Comparison of ENCODE assay signal across 8 cellular contexts in the genomic region with DNA sequence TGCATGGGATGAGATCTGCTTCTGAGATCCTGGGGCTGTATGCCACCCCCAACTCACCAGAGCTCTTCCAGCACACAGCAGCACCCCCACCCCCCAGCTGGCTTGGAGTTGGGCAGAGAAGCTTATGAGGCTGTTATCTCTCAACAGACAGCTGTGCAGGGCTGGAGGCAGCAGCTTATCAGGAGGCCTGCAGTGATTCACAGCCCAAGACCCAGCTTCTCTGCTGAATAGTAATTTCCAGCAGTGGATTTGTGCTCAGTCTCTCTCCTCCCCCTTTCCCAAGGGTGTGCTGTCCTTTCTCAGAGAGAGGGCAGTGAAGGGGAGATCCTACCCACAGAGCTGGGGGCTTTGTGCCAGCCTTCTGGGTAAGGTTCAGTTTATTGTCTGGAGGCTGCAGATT. TPM values are rescaled to one million over a fixed set of nuclear protein-coding genes. Genes with fewer than 3 reads are reported as not detected.
DNase-seq lines count a peak whose midpoint lies in the region; ATAC-seq and TF ChIP-seq lines count a peak whose summit lies in the region.

No MANE protein-coding gene starts in this region.

- H3K36me3 ChIP-seq in right lobe of liver, result no peaks in the 10 kb centered on the region

- ATAC-seq in right lobe of liver (peak in 2 of 4 donors; percentile 2 to 3), GM18870 (IDR thresholded peaks at IDR 0.05; ENCODE audit: unreplicated experiment) (no peak), HG02938 (IDR thresholded peaks at IDR 0.05; ENCODE audit: unreplicated experiment) (no peak)

- DNase-seq in AG08396 (ENCODE audit: low spot score), result peak; percentile 48
- DNase-seq in KBM-7, result peak; percentile 60
- DNase-seq in astrocyte of the spinal cord (ENCODE audit: low read depth, low spot score), result peak; percentile 30
- DNase-seq in right lobe of liver, result no peak
- DNase-seq in occipital lobe (lab: John Stamatoyannopoulos, UW), result no peak
- no peak for DNase-seq in activated CD4-positive, alpha-beta T cell treated with anti-CD3 and anti-CD28 coated beads for 1 hour

- no peaks in the 10 kb centered on the region for H3K9me3 ChIP-seq in right lobe of liver

- H3K4me3 ChIP-seq in astrocyte of the spinal cord (ENCODE audit: low read depth, low read length), result no peak overlapping the region
- peak overlapping the region in 2 of 3 donors; percentile 12 to 64 for H3K4me3 ChIP-seq in right lobe of liver

- TF ChIP-seq POLR2A in right lobe of liver (IDR thresholded peaks at IDR 0.05), result no peak

- TF ChIP-seq CTCF in astrocyte of the spinal cord (IDR thresholded peaks at IDR 0.05; ENCODE audit: low read depth, low read length), result no peak
- TF ChIP-seq CTCF in right lobe of liver (IDR thresholded peaks at IDR 0.05), result no peak

- H3K4me1 ChIP-seq in right lobe of liver, result peaks cover 0 to 18% (median 0%) of the 10 kb centered on the region in 4 donors

- peaks cover 0 to 6% of the 10 kb centered on the region in 2 donors for H3K27me3 ChIP-seq in right lobe of liver

- intact Hi-C loops in right lobe of liver (cut with DNase I), result no loop called here

- in situ Hi-C loops in KBM-7 (cut with MboI; ENCODE audit: low pct_unique_long_range_greater_than_20kb, low sequenced_read_pairs), result loop anchor here (25.0 kb wide), 1 partner anchor 317 kb away; no protein-coding TSS in a partner anchor
- in situ Hi-C loops in astrocyte of the spinal cord (cut with HindIII; ENCODE audit: low sequenced_read_pairs), result no loop called here

- H3K27ac ChIP-seq in right lobe of liver, result no peak overlapping the region

RNA-seq across cellular contexts. Expression of a gene that starts 2.1 kb away (rescaled TPM):
- total RNA-seq in right lobe of liver (1 to 10 TPM; 1.5 to 8.5 (median 2.4) TPM), occipital lobe (6.4 TPM)

RNA-seq across cellular contexts. Expression of a gene that starts 16.6 kb away (rescaled TPM):
- total RNA-seq in right lobe of liver (100 to 1,000 TPM; 130 to 169 (median 141) TPM), occipital lobe (43.8 TPM)

RNA-seq across cellular contexts. Expression of a gene that starts 40.8 kb away (rescaled TPM):
- total RNA-seq in right lobe of liver (10 to 100 TPM in 3 of 6 experiments, 1 to 10 TPM in 2, under 1 TPM in 1; 0.53 to 15.7 (median 7.7) TPM), occipital lobe (51.3 TPM)

RNA-seq across cellular contexts. Expression of a gene that starts 47.9 kb away (rescaled TPM):
- total RNA-seq in right lobe of liver (10 to 100 TPM; 11.1 to 14.7 (median 13.3) TPM), occipital lobe (64.6 TPM)

Comparison
In these comparisons a context has a peak if more than half of its experiments do, and no peak if none do; other contexts are left out.
1. DNase-seq: peak in AG08396 (single experiment), KBM-7 (single experiment) and astrocyte of the spinal cord (single experiment); none in right lobe of liver (0 of 3), occipital lobe (single experiment) and activated CD4-positive, alpha-beta T cell treated with anti-CD3 and anti-CD28 coated beads for 1 hour (single experiment).